23 cellular contexts compared by ENCODE assay signal in genomic region chr10:77080361-77081027, GRCh38.
DNase-seq lines count a peak whose midpoint lies in the region; TF ChIP-seq lines count a peak whose summit lies in the region.
"Had no signal": no experiment of that assay in that cellular context is flagged by ENCODE, and none has a peak within 500 bp of the region (broad histone marks: within the 10 kb centered on the region; RNA-seq: fewer than 3 reads in every experiment).

No MANE protein-coding gene starts in this region.

- H3K4me3 ChIP-seq in endodermal cell (ENCODE audit: low read length) = no peak overlapping the region
- H3K4me3 ChIP-seq in suprapubic skin = no peak overlapping the region
- no peak overlapping the region for H3K4me3 ChIP-seq in MM.1S (ENCODE audit: low read length)
- H3K4me3 ChIP-seq: A549, Peyer's patch had no signal

- H2AFZ ChIP-seq in MM.1S (ENCODE audit: low read length) = no peak overlapping the region

- no peaks in the 10 kb centered on the region for H3K79me2 ChIP-seq in MM.1S (ENCODE audit: low read length)

- no peak for TF ChIP-seq EP300 in suprapubic skin (IDR thresholded peaks at IDR 0.05)

- H3K36me3 ChIP-seq in endodermal cell (ENCODE audit: control insufficient read depth, insufficient read depth, low read length) (no peaks in the 10 kb centered on the region), suprapubic skin (no peaks in the 10 kb centered on the region), MM.1S (replicated peaks; ENCODE audit: insufficient read depth, low read length) (no peaks in the 10 kb centered on the region)
- H3K36me3 ChIP-seq: Peyer's patch had no signal

- 92 to 96% methylated on average over 5 to 6 of the region's 6 CpGs for WGBS in endodermal cell (ENCODE audit: insufficient coverage in 1 of 2, insufficient read length in 1 of 2), 2 experiments
- 74% methylated on average over 6 of the region's 6 CpGs for WGBS in suprapubic skin

- no peak for TF ChIP-seq POLR2A in suprapubic skin (IDR thresholded peaks at IDR 0.05)

- H3K9me2 ChIP-seq in MM.1S (replicated peaks; ENCODE audit: insufficient read depth, low read length) = no peaks in the 10 kb centered on the region

- H3K27me3 Mint-ChIP-seq in endodermal cell (ENCODE audit: insufficient read depth) = no peaks in the 10 kb centered on the region
- peaks cover 5% of the 10 kb centered on the region for H3K27me3 Mint-ChIP-seq in nephron (ENCODE audit: low read depth)

- H3K27ac Mint-ChIP-seq in endodermal cell = no peak overlapping the region
- peak overlapping the region; percentile 63 to 94 (median 84) for H3K27ac Mint-ChIP-seq in nephron
- H3K27ac Mint-ChIP-seq: CD8-positive, alpha-beta T cell had no signal

- H3K27me3 ChIP-seq in endodermal cell (ENCODE audit: control insufficient read depth, insufficient read depth, low read length, poor library complexity, severe bottlenecking) = no peaks in the 10 kb centered on the region
- no peaks in the 10 kb centered on the region for H3K27me3 ChIP-seq in suprapubic skin
- no peaks in the 10 kb centered on the region for H3K27me3 ChIP-seq in MM.1S (replicated peaks; ENCODE audit: insufficient read depth, low read length)
- H3K27me3 ChIP-seq: Peyer's patch had no signal

- no peaks in the 10 kb centered on the region for H3K36me3 Mint-ChIP-seq in endodermal cell (ENCODE audit: low read depth)
- H3K36me3 Mint-ChIP-seq in nephron (ENCODE audit: low read depth) = no peaks in the 10 kb centered on the region
- H3K36me3 Mint-ChIP-seq: CD8-positive, alpha-beta T cell had no signal

- H3K4me1 ChIP-seq in endodermal cell (ENCODE audit: control insufficient read depth, insufficient read depth, low read length) (no peaks in the 10 kb centered on the region), suprapubic skin (peaks cover 20% of the 10 kb centered on the region), MM.1S (ENCODE audit: low read length) (no peaks in the 10 kb centered on the region)
- H3K4me1 ChIP-seq: A549 had no signal

- H3K4me3 Mint-ChIP-seq in endodermal cell (no peak overlapping the region), nephron (no peak overlapping the region)
- H3K4me3 Mint-ChIP-seq: CD8-positive, alpha-beta T cell had no signal

- H3K27ac ChIP-seq in endodermal cell (ENCODE audit: low read depth, low read length) = no peak overlapping the region
- peak overlapping the region; percentile 46 for H3K27ac ChIP-seq in suprapubic skin
- H3K27ac ChIP-seq in MM.1S (ENCODE audit: low read length) = no peak overlapping the region
- H3K27ac ChIP-seq: A549, Peyer's patch had no signal

- H3K4me2 ChIP-seq in MM.1S (ENCODE audit: low read depth, low read length) = no peak overlapping the region
- H3K4me2 ChIP-seq: A549 had no signal

- no peaks in the 10 kb centered on the region for H3F3A ChIP-seq in MM.1S (ENCODE audit: insufficient read depth, low read length)

- no peak overlapping the region for H3K9ac ChIP-seq in endodermal cell (ENCODE audit: extremely low read depth, low read length, poor library complexity, severe bottlenecking)
- H3K9ac ChIP-seq in MM.1S (ENCODE audit: low read length) = no peak overlapping the region

- H3K9me3 Mint-ChIP-seq in endodermal cell (no peaks in the 10 kb centered on the region), nephron (no peaks in the 10 kb centered on the region)
- H3K9me3 Mint-ChIP-seq: CD8-positive, alpha-beta T cell had no signal

- no peak for TF ChIP-seq CTCF in endodermal cell (conservative IDR thresholded peaks at IDR 0.05)
- TF ChIP-seq CTCF in nephron (IDR thresholded peaks at IDR 0.05; ENCODE audit: unreplicated experiment in 3 of 3) = no peak
- no peak for TF ChIP-seq CTCF in suprapubic skin (IDR thresholded peaks at IDR 0.05)
- TF ChIP-seq CTCF in MM.1S (IDR thresholded peaks at IDR 0.05; ENCODE audit: low read length) = no peak

- DNase-seq in NCI-H69 (lab: John Stamatoyannopoulos, UW) (peak; percentile 3), endodermal cell (peak; percentile 21), suprapubic skin (ENCODE audit: low spot score in 2 of 2) (no peak), T1000 (lab: John Stamatoyannopoulos, UW) (no peak), MM.1S (no peak), DMS53 treated with DMSO at 0.1 percent for 48 hours (lab: John Stamatoyannopoulos, UW; ENCODE audit: unreplicated experiment) (no peak)
- DNase-seq: C1 segment of cervical spinal cord; Caco-2; CD8-positive, alpha-beta T cell; DMS 273 treated with DMSO at 0.1 percent for 48 hours; DMS79 treated with DMSO at 0.1 percent for 48 hours; GF-D8; Karpas-422; NCI-H1105 treated with DMSO at 0.1 percent for 48 hours; NCI-H146; NCI-H1930; NCI-H2107; NCI-H524; NCI-H82; Peyer's patch; SHP77 treated with DMSO at 0.1 percent for 48 hours had no signal

- peaks cover 18% of the 10 kb centered on the region for H3K4me1 Mint-ChIP-seq in endodermal cell
- peaks cover 58% of the 10 kb centered on the region for H3K4me1 Mint-ChIP-seq in nephron

- no peaks in the 10 kb centered on the region for H4K20me1 ChIP-seq in MM.1S (ENCODE audit: insufficient read depth, low read length)

- H3K9me3 ChIP-seq in endodermal cell (ENCODE audit: control insufficient read depth, low read length) (no peaks in the 10 kb centered on the region), suprapubic skin (no peaks in the 10 kb centered on the region), MM.1S (replicated peaks; ENCODE audit: insufficient read depth, low read length) (no peaks in the 10 kb centered on the region)
- H3K9me3 ChIP-seq: A549, Caco-2, Peyer's patch had no signal

Comparison
In these comparisons a context has a peak if more than half of its experiments do, and no peak if none do; other contexts are left out.
1. DNase-seq: peak in NCI-H69 (single experiment) and endodermal cell (single experiment); none in suprapubic skin (0 of 2), T1000 (single experiment), MM.1S (single experiment) and DMS53 treated with DMSO at 0.1 percent for 48 hours (single experiment).